ENCODE assay signal across 18 cellular contexts in genomic region chr9:1171541-1171940, GRCh38.
"Had no signal": no experiment of that assay in that cellular context is flagged by ENCODE, and none has a peak within 500 bp of the region (broad histone marks: within the 10 kb centered on the region; RNA-seq: fewer than 3 reads in every experiment).

No MANE protein-coding gene starts in this region.

- H3K9me3 Mint-ChIP-seq: activated CD4-positive, alpha-beta T cell treated with anti-CD3 and anti-CD28 coated beads, Interleukin-2, amount 10 ng/mL, durations not matched to agents 7 days and 5 days had no signal

- H3K36me3 Mint-ChIP-seq: activated CD4-positive, alpha-beta memory T cell treated with anti-CD3 and anti-CD28 coated beads for 36 hours; brain had no signal

- DNase-seq: activated B cell treated with CpG ODN at 0.5 μM for 24 hours; activated CD4-positive, alpha-beta memory T cell treated with anti-CD3 and anti-CD28 coated beads for 36 hours; activated CD4-positive, alpha-beta T cell treated with anti-CD3 and anti-CD28 coated beads, Interleukin-2, amount 10 ng/mL, durations not matched to agents 7 days and 5 days; activated CD8-positive, alpha-beta memory T cell treated with anti-CD3 and anti-CD28 coated beads for 24 hours; activated effector memory CD4-positive, alpha-beta T cell treated with anti-CD3 and anti-CD28 coated beads, Interleukin-2, amount 50 U/mL, for 16 hours; activated naive CD4-positive, alpha-beta T cell treated with anti-CD3 and anti-CD28 coated beads, Interleukin-2, amount 50 U/mL, for 16 hours; activated T-cell treated with anti-CD3 and anti-CD28 coated beads, Interleukin-2, amount 50 U/mL, for 4 hours; amygdala; MM.1S; NCI-H146; NCI-H187 treated with DMSO at 0.1 percent for 48 hours; NCI-H2107; NCI-H69; SIG-M5; T-helper 17 cell; T-helper 9 cell had no signal

- H3K4me3 Mint-ChIP-seq: activated B cell treated with CpG ODN at 0.5 μM for 24 hours; activated CD4-positive, alpha-beta memory T cell treated with anti-CD3 and anti-CD28 coated beads for 36 hours; activated CD4-positive, alpha-beta T cell treated with anti-CD3 and anti-CD28 coated beads, Interleukin-2, amount 10 ng/mL, durations not matched to agents 7 days and 5 days; activated T-cell treated with anti-CD3 and anti-CD28 coated beads, Interleukin-2, amount 50 U/mL, for 4 hours; brain; central memory CD8-positive, alpha-beta T cell; T-helper 17 cell had no signal

- H3K4me1 Mint-ChIP-seq: activated B cell treated with CpG ODN at 0.5 μM for 24 hours; activated CD4-positive, alpha-beta T cell treated with anti-CD3 and anti-CD28 coated beads, Interleukin-2, amount 10 ng/mL, durations not matched to agents 7 days and 5 days; brain; T-helper 17 cell had no signal

- H3K27ac Mint-ChIP-seq: activated B cell treated with CpG ODN at 0.5 μM for 24 hours; activated CD4-positive, alpha-beta memory T cell treated with anti-CD3 and anti-CD28 coated beads for 36 hours; activated CD4-positive, alpha-beta T cell treated with anti-CD3 and anti-CD28 coated beads, Interleukin-2, amount 10 ng/mL, durations not matched to agents 7 days and 5 days; brain; T-helper 17 cell had no signal

- H3K27me3 Mint-ChIP-seq: activated B cell treated with CpG ODN at 0.5 μM for 24 hours; activated CD4-positive, alpha-beta T cell treated with anti-CD3 and anti-CD28 coated beads, Interleukin-2, amount 10 ng/mL, durations not matched to agents 7 days and 5 days; T-helper 17 cell had no signal
